Comparison of ENCODE assay signal across 8 cellular contexts in the genomic region with DNA sequence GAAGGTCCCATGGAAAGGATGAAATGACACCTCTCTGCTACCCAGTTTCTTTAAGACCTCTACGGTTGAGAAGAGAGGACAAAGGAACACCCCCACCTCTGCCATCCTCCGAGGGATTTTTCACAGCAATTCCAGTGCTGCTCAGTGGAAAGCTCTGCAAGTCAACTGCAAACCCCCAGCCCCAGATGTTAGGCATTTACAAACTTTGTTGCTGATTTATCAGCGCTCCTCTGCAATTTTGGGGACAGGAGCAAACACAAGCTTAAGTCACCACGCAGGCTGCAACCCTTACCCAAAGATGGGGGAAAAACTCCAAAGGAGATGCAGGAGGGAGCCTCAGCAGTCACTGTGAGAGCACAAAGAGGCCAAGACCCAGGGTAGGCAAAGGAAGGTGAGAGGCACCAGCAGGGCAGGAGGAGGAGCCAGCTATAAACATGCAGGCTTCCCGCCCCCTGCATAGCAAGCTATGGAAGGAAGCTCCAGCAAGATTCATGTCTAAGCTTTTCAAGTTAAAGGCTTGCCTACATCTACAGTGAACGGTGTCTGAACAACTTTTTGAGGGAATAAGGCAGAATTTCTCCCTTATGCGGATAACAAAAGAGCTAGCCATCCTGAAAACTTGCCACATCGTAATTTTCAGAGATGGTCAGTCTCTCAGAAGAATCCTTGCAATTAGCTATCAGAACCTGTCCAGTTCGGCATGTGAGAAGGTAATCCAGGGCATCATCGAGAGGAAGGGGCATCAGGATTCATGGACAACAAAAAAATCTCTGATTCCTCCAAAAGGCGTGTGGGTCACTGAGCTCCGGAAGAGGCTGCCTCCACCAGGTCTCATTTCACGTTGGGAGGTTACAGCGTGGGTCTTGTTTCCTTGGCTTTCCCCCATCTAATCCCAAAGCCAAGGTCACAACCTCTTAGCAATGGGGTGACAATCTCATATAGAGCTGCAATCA. TPM values are rescaled to one million over a fixed set of nuclear protein-coding genes. Genes with fewer than 3 reads are reported as not detected.
DNase-seq lines count a peak whose midpoint lies in the region; ATAC-seq and TF ChIP-seq lines count a peak whose summit lies in the region.

No MANE protein-coding gene starts in this region.

- in situ Hi-C loops in Panc1 (cut with HindIII; ENCODE audit: low pct_unique_long_range_greater_than_20kb, low sequenced_read_pairs): no loop called here

- peaks cover 8% of the 10 kb centered on the region; the same call in 1 of the 2 replicates for H3K36me3 ChIP-seq in Panc1 (ENCODE audit: control insufficient read depth, insufficient read depth, low read length)
- H3K36me3 ChIP-seq in effector memory CD4-positive, alpha-beta T cell (ENCODE audit: control insufficient read depth, insufficient read depth, low read length): no peaks in the 10 kb centered on the region
- no peaks in the 10 kb centered on the region for H3K36me3 ChIP-seq in prostate gland

- H3K9me3 ChIP-seq in Panc1 (ENCODE audit: control insufficient read depth, insufficient read depth, low read depth, low read length): no peaks in the 10 kb centered on the region
- H3K9me3 ChIP-seq in effector memory CD4-positive, alpha-beta T cell (ENCODE audit: control insufficient read depth, low read length): no peaks in the 10 kb centered on the region
- H3K9me3 ChIP-seq in prostate gland: no peaks in the 10 kb centered on the region

- CTCF ChIA-PET in Panc1 (lab: Charles Lee): interaction anchor here (1.5 kb wide), 1 partner anchor 53 kb away, joined by 3 read pairs; no protein-coding TSS in a partner anchor

- no peak for TF ChIP-seq POLR2A in prostate gland (IDR thresholded peaks at IDR 0.05)
- TF ChIP-seq POLR2A in erythroblast (IDR thresholded peaks at IDR 0.05; ENCODE audit: low read length): no peak

- no peaks in the 10 kb centered on the region for H3K27me3 ChIP-seq in Panc1 (ENCODE audit: control insufficient read depth, insufficient read depth, low read length)
- no peaks in the 10 kb centered on the region for H3K27me3 ChIP-seq in effector memory CD4-positive, alpha-beta T cell (replicated peaks; ENCODE audit: control insufficient read depth, insufficient read depth, low read length, poor library complexity, severe bottlenecking)
- H3K27me3 ChIP-seq in prostate gland (replicated peaks; ENCODE audit: insufficient read depth): no peaks in the 10 kb centered on the region

- H3K4me3 ChIP-seq in Panc1 (ENCODE audit: low read depth in 2 of 2, low read length in 2 of 2) (peak overlapping the region; percentile 5 to 27; a peak in 2 of 4 replicates), prostate gland (peak overlapping the region in 1 of 2 donors; percentile 4)
- H3K4me3 ChIP-seq in effector memory CD4-positive, alpha-beta T cell (ENCODE audit: insufficient read depth, low read depth, low read length, poor library complexity, severe bottlenecking): peak overlapping the region; percentile 24

- DNase-seq in EL (peak; percentile 37), Panc1 (ENCODE audit: low read depth, low spot score) (no peak), prostate gland (ENCODE audit: low spot score) (no peak), erythroblast (lab: John Stamatoyannopoulos, UW) (no peak), DMS114 treated with DMSO at 0.1 percent for 48 hours (lab: John Stamatoyannopoulos, UW; ENCODE audit: unreplicated experiment) (no peak)
- no peak for DNase-seq in effector memory CD4-positive, alpha-beta T cell

- no peak for ATAC-seq in Panc1
- ATAC-seq in GM21360 (IDR thresholded peaks at IDR 0.05; ENCODE audit: unreplicated experiment): no peak
- no peak for ATAC-seq in HG02678 (IDR thresholded peaks at IDR 0.05; ENCODE audit: unreplicated experiment)

- POLR2A ChIA-PET in Panc1 (lab: Charles Lee): interaction anchor here (0.7 kb wide), 1 partner anchor 23 kb away, joined by 3 read pairs; no protein-coding TSS in a partner anchor

- intact Hi-C loops in Panc1 (cut with micrococcal nuclease; ENCODE audit: unreplicated experiment): no loop called here
- intact Hi-C loops in prostate gland (cut with DNase I): no loop called here

- 20% methylated on average over 14 of the region's 14 CpGs for WGBS in prostate gland

- peaks cover 66% of the 10 kb centered on the region for H3K4me1 ChIP-seq in Panc1 (ENCODE audit: control insufficient read depth, insufficient read depth, low read length)
- peaks cover 69% of the 10 kb centered on the region for H3K4me1 ChIP-seq in effector memory CD4-positive, alpha-beta T cell (ENCODE audit: control insufficient read depth, insufficient read depth, low read length, poor library complexity, severe bottlenecking)
- H3K4me1 ChIP-seq in prostate gland (replicated peaks): peaks cover 46% of the 10 kb centered on the region

- BruUV-seq in Panc1 (replicated peaks; lab: Mats Ljungman, UMichigan): no TSS peak

- TF ChIP-seq CTCF in Panc1 (IDR thresholded peaks at IDR 0.05) (no peak), prostate gland (IDR thresholded peaks at IDR 0.05) (no peak)

- peak overlapping the region; percentile 55 for H3K27ac ChIP-seq in Panc1 (ENCODE audit: low read length)
- peak overlapping the region; percentile 35 for H3K27ac ChIP-seq in effector memory CD4-positive, alpha-beta T cell (ENCODE audit: insufficient read depth, low read length, poor library complexity, severe bottlenecking)
- peak overlapping the region; percentile 98 to 100 for H3K27ac ChIP-seq in prostate gland

RNA-seq across cellular contexts. Expression of a gene that starts 3.9 kb away (rescaled TPM):
- total RNA-seq in Panc1 (2021; ENCODE audit: unreplicated experiment) (120 TPM), prostate gland (100 to 1,000 TPM in 1 of 2 donors, 10 to 100 TPM in 1; 99.2 to 159 TPM)
- 141 TPM for polyA plus RNA-seq in Panc1 (2012; ENCODE audit: insufficient read length)

RNA-seq across cellular contexts. Expression of a gene that starts 24.1 kb away (rescaled TPM):
- total RNA-seq in Panc1 (2021; ENCODE audit: unreplicated experiment) (3.1 TPM), prostate gland (1 to 10 TPM; 3.1 to 3.5 TPM)
- 2.6 TPM for polyA plus RNA-seq in Panc1 (2012; ENCODE audit: insufficient read length)

Comparison
In these comparisons a context has a peak if more than half of its experiments do, and no peak if none do; other contexts are left out.
1. H3K27ac ChIP-seq: peak in every context shown above with its lines; median percentile 99 in prostate gland; 55 in Panc1; 35 in effector memory CD4-positive, alpha-beta T cell.